10 cellular contexts compared by ENCODE assay signal in genomic region chr7:25179325-25179724, GRCh38. TPM values are rescaled to one million over a fixed set of nuclear protein-coding genes. Genes with fewer than 3 reads are reported as not detected.
DNase-seq lines count a peak whose midpoint lies in the region; ATAC-seq, FAIRE-seq and TF ChIP-seq lines count a peak whose summit lies in the region.
"Had no signal": no experiment of that assay in that cellular context is flagged by ENCODE, and none has a peak within 500 bp of the region (broad histone marks: within the 10 kb centered on the region; RNA-seq: fewer than 3 reads in every experiment).

No MANE protein-coding gene starts in this region.

- H3K27ac ChIP-seq in adipose tissue (ENCODE audit: low read depth, low read length) (peak overlapping the region; percentile 55), HepG2 (ENCODE audit: extremely low read length, insufficient read depth, low read length) (no peak overlapping the region), temporal lobe (ENCODE audit: low read depth, low read length) (peak overlapping the region; percentile 30)

- H3K27me3 Mint-ChIP-seq in T-helper 2 cell treated with Interferon-gamma antibody and Interleukin-4, amounts not matched to agents 5 μg/mL and 100 μg/mL, for 36 hours (ENCODE audit: low read depth), result peaks cover 10% of the 10 kb centered on the region

- intact Hi-C loops in HepG2 (cut with micrococcal nuclease; ENCODE audit: unreplicated experiment), result no loop called here

- no TSS peak for BruUV-seq in HepG2 (replicated peaks; lab: Mats Ljungman, UMichigan)

- POLR2A ChIA-PET in HepG2 (lab: Yijun Ruan, JAX), result interaction anchor here (1.5 kb wide), 1 partner anchor 54 kb away, joined by 11 read pairs; the partner anchor contains the start of gene CYCS

- H3K36me3 ChIP-seq in HepG2 (replicated peaks in 1 of 2; ENCODE audit: control insufficient read depth in 1 of 2, insufficient read depth in 2 of 2, low read length in 2 of 2), result no peaks in the 10 kb centered on the region

- CTCF ChIA-PET in HepG2 (lab: Yijun Ruan, JAX; ENCODE audit: low intra/inter-chr PET ratio, low total read pairs), result interaction anchor here (1.8 kb wide), 1 partner anchor 37 kb away, joined by 6 read pairs; no protein-coding TSS in a partner anchor

- no peak for ATAC-seq in HepG2

- H4K20me1 ChIP-seq in HepG2 (ENCODE audit: insufficient read depth, low read length), result no peaks in the 10 kb centered on the region

- peak overlapping the region; percentile 78 for H3K27ac Mint-ChIP-seq in T-helper 2 cell treated with Interferon-gamma antibody and Interleukin-4, amounts not matched to agents 5 μg/mL and 100 μg/mL, for 36 hours

- H3K9ac ChIP-seq in HepG2 (ENCODE audit: insufficient read depth, low read depth, low read length), result peak overlapping the region; percentile 69

- no peak for TF ChIP-seq EP300 in HepG2 (IDR thresholded peaks at IDR 0.05; ENCODE audit: low read depth in 2 of 2, low read length in 2 of 2)
- no peak for TF ChIP-seq EP300 in HepG2 (CRISPR knock-in tag; IDR thresholded peaks at IDR 0.05; ENCODE audit: borderline replicate concordance)

- no peak for TF ChIP-seq CTCF in HepG2 (CRISPR knock-in tag; IDR thresholded peaks at IDR 0.05)

- H3K27me3 ChIP-seq in HepG2 (ENCODE audit: control insufficient read depth in 1 of 2, insufficient read depth in 2 of 2, low read length in 2 of 2), result peaks cover 0 to 3% of the 10 kb centered on the region in 2 experiments; a peak in 1 of 5 replicates

- H3K4me3 ChIP-seq in HepG2 (replicated peaks in 1 of 3; ENCODE audit: insufficient read depth in 1 of 3, low read depth in 2 of 3, low read length in 3 of 3), result peak overlapping the region; percentile 64 to 93 (median 73); a peak in 5 of 6 replicates

- peaks cover 14% of the 10 kb centered on the region for H3K4me1 Mint-ChIP-seq in T-helper 2 cell treated with Interferon-gamma antibody and Interleukin-4, amounts not matched to agents 5 μg/mL and 100 μg/mL, for 36 hours (ENCODE audit: low read depth)

- no peaks in the 10 kb centered on the region for H3K9me3 Mint-ChIP-seq in T-helper 2 cell treated with Interferon-gamma antibody and Interleukin-4, amounts not matched to agents 5 μg/mL and 100 μg/mL, for 36 hours

- TF ChIP-seq RAD21 in HepG2 (CRISPR knock-in tag; IDR thresholded peaks at IDR 0.05), result no peak

- no peaks in the 10 kb centered on the region for H3K9me3 ChIP-seq in HepG2 (ENCODE audit: low read length)

- peaks cover 18% of the 10 kb centered on the region for H3K4me1 ChIP-seq in HepG2 (ENCODE audit: insufficient read depth, low read length)

- DNase-seq in T-helper 2 cell treated with Interferon-gamma antibody and Interleukin-4, amounts not matched to agents 5 μg/mL and 100 μg/mL, for 36 hours (ENCODE audit: low spot score), result no peak
- no peak for DNase-seq in T-helper 2 cell
- no peak for DNase-seq in HepG2 (ENCODE audit: low spot score)
- DNase-seq in superior temporal gyrus (ENCODE audit: extremely low spot score), result no peak
- DNase-seq in AG08395 (ENCODE audit: low spot score), result no peak
- no peak for DNase-seq in activated CD4-positive, CD25-positive, alpha-beta regulatory T cell (lab: John Stamatoyannopoulos, UW)

- peak overlapping the region; percentile 95 for H3K4me2 ChIP-seq in HepG2 (ENCODE audit: low read depth, low read length)

- no peak for TF ChIP-seq POLR2A in HepG2 (IDR thresholded peaks at IDR 0.05; ENCODE audit: insufficient read depth in 1 of 2, low read depth in 2 of 2, low read length in 2 of 2)

- in situ Hi-C loops in HepG2 (cut with HindIII; ENCODE audit: extremely low pct_ligation_motif_present, low pct_unique_long_range_greater_than_20kb), result no loop called here

- H3K4me3 Mint-ChIP-seq in T-helper 2 cell treated with Interferon-gamma antibody and Interleukin-4, amounts not matched to agents 5 μg/mL and 100 μg/mL, for 36 hours, result peak overlapping the region; percentile 80

- WGBS in adipose tissue, 3 donors, result 64 to 76% (median 66%) methylated on average over 9 of the region's 9 CpGs
- 90% methylated on average over 9 of the region's 9 CpGs for WGBS in HepG2 (ENCODE audit: low lambda C conversion rate)

- no peaks in the 10 kb centered on the region for H3K79me2 ChIP-seq in HepG2 (ENCODE audit: insufficient read depth, low read length)

- H3K36me3 Mint-ChIP-seq in T-helper 2 cell treated with Interferon-gamma antibody and Interleukin-4, amounts not matched to agents 5 μg/mL and 100 μg/mL, for 36 hours (ENCODE audit: low read depth), result peaks cover 9% of the 10 kb centered on the region

- H2AFZ ChIP-seq in HepG2 (ENCODE audit: low read length), result peak overlapping the region; percentile 73

- FAIRE-seq in HepG2 (lab: Jason Lieb, UNC), result no peak
- FAIRE-seq: A204.1 had no signal

TF ChIP-seq in HepG2, 621 proteins besides CTCF, POLR2A, EP300 and RAD21 (continues in another document):
- TF ChIP-seq ZNF292 (CRISPR knock-in tag; IDR thresholded peaks at IDR 0.05; ENCODE audit: borderline replicate concordance, low read depth), result no peak
- no peak for TF ChIP-seq ZFP62 (CRISPR knock-in tag; IDR thresholded peaks at IDR 0.05)
- peak; percentile 1 for TF ChIP-seq HNRNPLL (IDR thresholded peaks at IDR 0.05; ENCODE audit: low read depth, low read length, poor library complexity, severe bottlenecking)
- TF ChIP-seq SOX13 (IDR thresholded peaks at IDR 0.05), result no peak
- TF ChIP-seq SOX13 (CRISPR knock-in tag; conservative IDR thresholded peaks at IDR 0.05 in 1 of 2, IDR thresholded peaks at IDR 0.05 in 1 of 2), result no peak
- 0 out of 2 replicates have a peak, but pooled peaks have one; percentile 24 for TF ChIP-seq REL (CRISPR knock-in tag; conservative IDR thresholded peaks at IDR 0.05)

RNA-seq across cellular contexts. Expression of gene NPVF, which starts 49.0 kb away (rescaled TPM):
- polyA plus RNA-seq in adipose tissue (not detected), HepG2 (2011; rRNA removed) (not detected in 2 replicates)
- total RNA-seq in HepG2 (2016; rRNA removed; fragmentation: Illumina TruSeq; extraction: Trizol) (not detected in 2 replicates), temporal lobe (not detected)
- total RNA-seq in HepG2 (2016; cell fraction: cytosol; rRNA removed; fragmentation: Illumina TruSeq; extraction: Trizol; ENCODE audit: low read depth), result not detected in 2 replicates
- total RNA-seq in HepG2 (2016; cell fraction: insoluble cytoplasmic fraction; rRNA removed; fragmentation: Illumina TruSeq; extraction: Trizol), result not detected in 2 replicates
- total RNA-seq in HepG2 (2016; cell fraction: membrane; rRNA removed; fragmentation: Illumina TruSeq; extraction: Trizol), result not detected in 2 replicates
- not detected in 2 replicates for total RNA-seq in HepG2 (2016; cell fraction: nucleus; rRNA removed; fragmentation: Illumina TruSeq; extraction: Trizol)
- not detected in 2 replicates for polyA plus RNA-seq in HepG2 (2011; cell fraction: cytosol; rRNA removed)
- not detected in 2 replicates for polyA plus RNA-seq in HepG2 (2011; cell fraction: nucleus; rRNA removed)
- not detected in 2 replicates for polyA plus RNA-seq in HepG2 (2012)
- polyA plus RNA-seq in HepG2 (2016; cell fraction: cytosol; fragmentation: Illumina TruSeq; extraction: Trizol; ENCODE audit: low read depth), result not detected in 2 replicates
- not detected in 2 replicates for polyA plus RNA-seq in HepG2 (2016; cell fraction: insoluble cytoplasmic fraction; fragmentation: Illumina TruSeq; extraction: Trizol; ENCODE audit: low read depth)
- not detected in 2 replicates for polyA plus RNA-seq in HepG2 (2016; cell fraction: membrane; fragmentation: Illumina TruSeq; extraction: Trizol; ENCODE audit: low read depth)
- polyA plus RNA-seq in HepG2 (2016; cell fraction: nucleus; fragmentation: Illumina TruSeq; extraction: Trizol; ENCODE audit: insufficient read depth, low read depth), result not detected in 2 replicates
- not detected in 2 replicates for polyA minus RNA-seq in HepG2 (2011; rRNA and poly(A)+ RNA removed; ENCODE audit: low replicate concordance)
- polyA minus RNA-seq in HepG2 (2011; cell fraction: cytosol; rRNA and poly(A)+ RNA removed), result not detected in 2 replicates
- not detected in 2 replicates for polyA minus RNA-seq in HepG2 (2011; cell fraction: nucleus; rRNA and poly(A)+ RNA removed)
- total RNA-seq: activated CD8-positive, alpha-beta memory T cell treated with anti-CD3 and anti-CD28 coated beads for 36 hours had no signal

RNA-seq across cellular contexts. Expression of gene CYCS, which starts 54.3 kb away (rescaled TPM):
- 100 to 1,000 TPM in 1 of 3 donors, 10 to 100 TPM in 2; 25.6 to 111 (median 93.9) TPM for polyA plus RNA-seq in adipose tissue
- total RNA-seq in HepG2 (2016; rRNA removed; fragmentation: Illumina TruSeq; extraction: Trizol), result 202 and 328 TPM in 2 replicates
- 39.6 and 45.3 TPM in 2 replicates for total RNA-seq in HepG2 (2016; cell fraction: cytosol; rRNA removed; fragmentation: Illumina TruSeq; extraction: Trizol; ENCODE audit: low read depth)
- 207 and 339 TPM in 2 replicates for total RNA-seq in HepG2 (2016; cell fraction: insoluble cytoplasmic fraction; rRNA removed; fragmentation: Illumina TruSeq; extraction: Trizol)
- total RNA-seq in HepG2 (2016; cell fraction: membrane; rRNA removed; fragmentation: Illumina TruSeq; extraction: Trizol), result 73.1 and 74.7 TPM in 2 replicates
- 70.5 and 80.2 TPM in 2 replicates for total RNA-seq in HepG2 (2016; cell fraction: nucleus; rRNA removed; fragmentation: Illumina TruSeq; extraction: Trizol)
- 26.5 and 35.9 TPM in 2 replicates for polyA plus RNA-seq in HepG2 (2011; rRNA removed)
- polyA plus RNA-seq in HepG2 (2011; cell fraction: cytosol; rRNA removed), result 10.6 and 20.5 TPM in 2 replicates
- 5.9 and 8.4 TPM in 2 replicates for polyA plus RNA-seq in HepG2 (2011; cell fraction: nucleus; rRNA removed)
- 96.6 and 104 TPM in 2 replicates for polyA plus RNA-seq in HepG2 (2012)
- polyA plus RNA-seq in HepG2 (2016; cell fraction: cytosol; fragmentation: Illumina TruSeq; extraction: Trizol; ENCODE audit: low read depth), result 66.8 and 78.2 TPM in 2 replicates
- polyA plus RNA-seq in HepG2 (2016; cell fraction: insoluble cytoplasmic fraction; fragmentation: Illumina TruSeq; extraction: Trizol; ENCODE audit: low read depth), result 412 and 459 TPM in 2 replicates
- polyA plus RNA-seq in HepG2 (2016; cell fraction: membrane; fragmentation: Illumina TruSeq; extraction: Trizol; ENCODE audit: low read depth), result 98.0 and 112 TPM in 2 replicates
- 127 and 128 TPM in 2 replicates for polyA plus RNA-seq in HepG2 (2016; cell fraction: nucleus; fragmentation: Illumina TruSeq; extraction: Trizol; ENCODE audit: insufficient read depth, low read depth)
- polyA minus RNA-seq in HepG2 (2011; rRNA and poly(A)+ RNA removed; ENCODE audit: low replicate concordance), result 7.8 and 22.6 TPM in 2 replicates
- polyA minus RNA-seq in HepG2 (2011; cell fraction: cytosol; rRNA and poly(A)+ RNA removed), result 20.9 and 23.8 TPM in 2 replicates
- 45.5 and 49.6 TPM in 2 replicates for polyA minus RNA-seq in HepG2 (2011; cell fraction: nucleus; rRNA and poly(A)+ RNA removed)
- 58.5 TPM for total RNA-seq in temporal lobe
